In genomic region chr4:87359258-87359657, GRCh38 we compare ENCODE assay signal across 28 cellular contexts. TPM values are rescaled to one million over a fixed set of nuclear protein-coding genes. Genes with fewer than 3 reads are reported as not detected.
DNase-seq lines count a peak whose midpoint lies in the region; ATAC-seq, FAIRE-seq and TF ChIP-seq lines count a peak whose summit lies in the region.
"Had no signal": no experiment of that assay in that cellular context is flagged by ENCODE, and none has a peak within 500 bp of the region (broad histone marks: within the 10 kb centered on the region; RNA-seq: fewer than 3 reads in every experiment).

No MANE protein-coding gene starts in this region.

- no peaks in the 10 kb centered on the region for H3K9me3 ChIP-seq in IMR-90 (ENCODE audit: control insufficient read depth, insufficient read depth, low read length)
- peaks cover 3% of the 10 kb centered on the region for H3K9me3 ChIP-seq in K562 (replicated peaks; ENCODE audit: control insufficient read depth, insufficient read depth, low read depth, low read length)
- H3K9me3 ChIP-seq in heart right ventricle = no peaks in the 10 kb centered on the region
- no peaks in the 10 kb centered on the region for H3K9me3 ChIP-seq in prostate gland
- H3K9me3 ChIP-seq: A549, BE2C had no signal

- intact Hi-C loops in IMR-90 (cut with micrococcal nuclease) = no loop called here
- intact Hi-C loops in K562 (cut with micrococcal nuclease) = no loop called here
- intact Hi-C loops in heart right ventricle (cut with DNase I) = loop anchor here in 1 of 10 donors (5.0 kb wide), 1 partner anchor 103 kb away; no protein-coding TSS in a partner anchor
- intact Hi-C loops in prostate gland (cut with DNase I) = loop anchor here (5.0 kb wide), 1 partner anchor 103 kb away; no protein-coding TSS in a partner anchor

- H3K27me3 ChIP-seq in IMR-90 (ENCODE audit: control insufficient read depth, insufficient read depth, low read length) (no peaks in the 10 kb centered on the region), K562 (ENCODE audit: control insufficient read depth in 2 of 2, insufficient read depth in 2 of 2, low read length in 2 of 2) (no peaks in the 10 kb centered on the region), heart right ventricle (no peaks in the 10 kb centered on the region), prostate gland (replicated peaks; ENCODE audit: insufficient read depth) (no peaks in the 10 kb centered on the region)
- H3K27me3 ChIP-seq: BE2C; BLaER1 treated with 17β-estradiol and CSF1 and Interleukin-3, amounts not matched to agents 10 nM and 100 nM had no signal

- H3K79me2 ChIP-seq in K562 (ENCODE audit: control insufficient read depth, insufficient read depth, low read length) = no peaks in the 10 kb centered on the region

- CTCF ChIA-PET in IMR-90 (lab: Yijun Ruan, JAX) = interaction anchor here (1.6 kb wide), 1 partner anchor 16 kb away, joined by 3 read pairs; no protein-coding TSS in a partner anchor
- CTCF ChIA-PET in K562 (lab: Yijun Ruan, JAX; ENCODE audit: low intra/inter-chr PET ratio) = no interaction called here

- H3K9me1 ChIP-seq in IMR-90 (ENCODE audit: insufficient read depth, low read length) = no peaks in the 10 kb centered on the region
- no peaks in the 10 kb centered on the region for H3K9me1 ChIP-seq in K562 (ENCODE audit: control insufficient read depth, insufficient read depth, low read length)

- H3K9ac ChIP-seq in IMR-90 (ENCODE audit: low read depth, low read length) = no peak overlapping the region
- H3K9ac ChIP-seq in K562 (ENCODE audit: insufficient read depth in 1 of 2, low read depth in 2 of 2, low read length in 2 of 2) = no peak overlapping the region
- H3K9ac ChIP-seq: BLaER1 treated with 17β-estradiol and CSF1 and Interleukin-3, amounts not matched to agents 10 nM and 100 nM; GM23248 had no signal

- no peak overlapping the region for H2BK15ac ChIP-seq in IMR-90 (ENCODE audit: low read depth, low read length)

- no peaks in the 10 kb centered on the region for H3K4me1 Mint-ChIP-seq in memory B cell
- H3K4me1 Mint-ChIP-seq in stimulated activated effector memory CD8-positive, alpha-beta T cell treated with anti-CD3 and anti-CD28 coated beads, Interleukin-12 subunit alpha, Interleukin-12 subunit beta, amount 100 ng/mL, for 72 hours = no peaks in the 10 kb centered on the region
- H3K4me1 Mint-ChIP-seq: CD14-positive monocyte; CD4-positive, alpha-beta memory T cell had no signal

- H3K56ac ChIP-seq in IMR-90 (ENCODE audit: extremely low read depth, insufficient read depth, low read length) = no peak overlapping the region

- peak overlapping the region; percentile 63 for H3K27ac Mint-ChIP-seq in memory B cell
- peak overlapping the region; percentile 51 for H3K27ac Mint-ChIP-seq in stimulated activated effector memory CD8-positive, alpha-beta T cell treated with anti-CD3 and anti-CD28 coated beads, Interleukin-12 subunit alpha, Interleukin-12 subunit beta, amount 100 ng/mL, for 72 hours
- H3K27ac Mint-ChIP-seq: CD4-positive, alpha-beta memory T cell had no signal

- no peak overlapping the region for H4K91ac ChIP-seq in IMR-90 (ENCODE audit: insufficient read depth, low read depth, low read length)

- H2BK120ac ChIP-seq in IMR-90 (ENCODE audit: low read depth, low read length) = no peak overlapping the region

- TF ChIP-seq CTCF in IMR-90 (conservative IDR thresholded peaks at IDR 0.05; ENCODE audit: low read depth, low read length) (no peak), K562 (IDR thresholded peaks at IDR 0.05 in 2 of 3, conservative IDR thresholded peaks at IDR 0.05 in 1 of 3; ENCODE audit: insufficient read depth in 2 of 3, low read depth in 1 of 3, low read length in 3 of 3) (no peak), GM10266 (IDR thresholded peaks at IDR 0.05; ENCODE audit: control insufficient read depth, insufficient read depth, low read depth, missing control alignments) (no peak), heart right ventricle (IDR thresholded peaks at IDR 0.05) (no peak), prostate gland (IDR thresholded peaks at IDR 0.05) (no peak)

- no TSS peak for BruUV-seq in IMR-90 (replicated peaks; lab: Mats Ljungman, UMichigan)
- BruUV-seq in K562 (replicated peaks; lab: Mats Ljungman, UMichigan) = no TSS peak

- no peak overlapping the region for H3K27ac ChIP-seq in IMR-90 (ENCODE audit: insufficient read depth, low read length)
- no peak overlapping the region for H3K27ac ChIP-seq in K562 (ENCODE audit: extremely low read depth, low read depth, low read length)
- H3K27ac ChIP-seq in heart right ventricle = no peak overlapping the region
- H3K27ac ChIP-seq in prostate gland = no peak overlapping the region
- H3K27ac ChIP-seq: A549; BLaER1 treated with 17β-estradiol and CSF1 and Interleukin-3, amounts not matched to agents 10 nM and 100 nM; GM23248 had no signal

- ATAC-seq in IMR-90 (ENCODE audit: low read depth) = no peak
- ATAC-seq in K562 = no peak
- ATAC-seq in memory B cell (ENCODE audit: low read depth) = no peak
- no peak for ATAC-seq in stimulated activated effector memory CD8-positive, alpha-beta T cell treated with anti-CD3 and anti-CD28 coated beads, Interleukin-12 subunit alpha, Interleukin-12 subunit beta, amount 100 ng/mL, for 72 hours
- no peak for ATAC-seq in heart right ventricle
- ATAC-seq: A549 had no signal

- H3K36me3 Mint-ChIP-seq in memory B cell = peaks cover 30% of the 10 kb centered on the region
- H3K36me3 Mint-ChIP-seq in stimulated activated effector memory CD8-positive, alpha-beta T cell treated with anti-CD3 and anti-CD28 coated beads, Interleukin-12 subunit alpha, Interleukin-12 subunit beta, amount 100 ng/mL, for 72 hours = peaks cover 56% of the 10 kb centered on the region

- no peak overlapping the region for H3K23ac ChIP-seq in IMR-90 (ENCODE audit: low read depth, low read length)

- H3K36me3 ChIP-seq in IMR-90 (ENCODE audit: control insufficient read depth, insufficient read depth, low read length) = peaks cover 16% of the 10 kb centered on the region
- peaks cover 75% of the 10 kb centered on the region for H3K36me3 ChIP-seq in K562 (ENCODE audit: control insufficient read depth, insufficient read depth, low read length)
- peaks cover 0 to 94% (median 19%) of the 10 kb centered on the region in 9 donors for H3K36me3 ChIP-seq in heart right ventricle
- no peaks in the 10 kb centered on the region for H3K36me3 ChIP-seq in prostate gland

- POLR2A ChIA-PET in IMR-90 (lab: Charles Lee; ENCODE audit: unreplicated experiment) (no interaction called here), K562 (lab: Yijun Ruan, JAX) (no interaction called here)

- TF ChIP-seq POLR2A in IMR-90 (IDR thresholded peaks at IDR 0.05; ENCODE audit: low read depth, low read length) (no peak), K562 (conservative IDR thresholded peaks at IDR 0.05) (no peak), prostate gland (IDR thresholded peaks at IDR 0.05) (no peak)

- TF ChIP-seq RAD21 in IMR-90 (IDR thresholded peaks at IDR 0.05; ENCODE audit: low read length) = no peak
- no peak for TF ChIP-seq RAD21 in K562 (CRISPR knock-in tag; conservative IDR thresholded peaks at IDR 0.05 in 1 of 2, IDR thresholded peaks at IDR 0.05 in 1 of 2)

- DNase-seq in IMR-90 (no peak), K562 (ENCODE audit: extremely low read depth in 1 of 4, low spot score in 3 of 4) (no peak), memory B cell (ENCODE audit: low spot score in 2 of 2) (no peak), GM10266 (ENCODE audit: extremely low spot score) (no peak), heart right ventricle (no peak), prostate gland (ENCODE audit: low spot score) (no peak), hypothalamus (lab: John Stamatoyannopoulos, UW) (no peak)
- no peak for DNase-seq in stimulated activated effector memory CD8-positive, alpha-beta T cell treated with anti-CD3 and anti-CD28 coated beads, Interleukin-12 subunit alpha, Interleukin-12 subunit beta, amount 100 ng/mL, for 72 hours (ENCODE audit: low spot score in 2 of 2)
- DNase-seq: 8988T; ACHN; AML-193; BE2C; Calu3; CD4-positive, alpha-beta memory T cell; COR-L47; DMS53; DMS79 treated with DMSO at 0.1 percent for 48 hours; GF-D8; GM23248; H7; HCEC 1CT had no signal

- no CpG with 5 or more reads among the region's 4 CpGs for whole genome bisulfite sequencing in IMR-90 (ENCODE audit: extremely low coverage in 2 of 2, insufficient read length in 1 of 2), 2 experiments
- 100% methylated on average over 4 of the region's 4 CpGs for WGBS in K562 (ENCODE audit: insufficient coverage, low coverage, missing lambda C conversion rate)
- WGBS in heart right ventricle, 2 donors = 97 to 98% methylated on average over 4 of the region's 4 CpGs
- 94% methylated on average over 4 of the region's 4 CpGs for WGBS in prostate gland

- H2BK20ac ChIP-seq in IMR-90 (ENCODE audit: low read depth, low read length) = no peak overlapping the region

- no peak overlapping the region for H2BK5ac ChIP-seq in IMR-90 (ENCODE audit: low read depth, low read length, poor library complexity, severe bottlenecking)

- no peaks in the 10 kb centered on the region for H3K79me1 ChIP-seq in IMR-90 (ENCODE audit: low read depth in 1 of 2, low read length in 2 of 2)

- H2AK5ac ChIP-seq in IMR-90 (ENCODE audit: low read depth, low read length) = no peak overlapping the region

- no peak overlapping the region for H3K4me2 ChIP-seq in IMR-90 (ENCODE audit: low read depth, low read length)
- H3K4me2 ChIP-seq in K562 (ENCODE audit: insufficient read depth, low read length) = no peak overlapping the region
- H3K4me2 ChIP-seq: A549; BLaER1 treated with 17β-estradiol and CSF1 and Interleukin-3, amounts not matched to agents 10 nM and 100 nM had no signal

- no peak overlapping the region for H3K14ac ChIP-seq in IMR-90 (replicated peaks; ENCODE audit: low read depth, low read length)

- H3K9me3 Mint-ChIP-seq in memory B cell = no peaks in the 10 kb centered on the region
- no peaks in the 10 kb centered on the region for H3K9me3 Mint-ChIP-seq in stimulated activated effector memory CD8-positive, alpha-beta T cell treated with anti-CD3 and anti-CD28 coated beads, Interleukin-12 subunit alpha, Interleukin-12 subunit beta, amount 100 ng/mL, for 72 hours
- H3K9me3 Mint-ChIP-seq: CD4-positive, alpha-beta memory T cell had no signal

- H4K8ac ChIP-seq in IMR-90 (ENCODE audit: low read depth in 2 of 2, low read length in 2 of 2) = no peak overlapping the region

- no peak overlapping the region for H3K18ac ChIP-seq in IMR-90 (ENCODE audit: low read depth, low read length)

- no peak overlapping the region for H3K4me3 Mint-ChIP-seq in memory B cell
- H3K4me3 Mint-ChIP-seq in stimulated activated effector memory CD8-positive, alpha-beta T cell treated with anti-CD3 and anti-CD28 coated beads, Interleukin-12 subunit alpha, Interleukin-12 subunit beta, amount 100 ng/mL, for 72 hours = no peak overlapping the region
- H3K4me3 Mint-ChIP-seq: CD14-positive monocyte; CD4-positive, alpha-beta memory T cell had no signal

- no peaks in the 10 kb centered on the region for H4K20me1 ChIP-seq in IMR-90 (ENCODE audit: insufficient read depth, low read length)
- no peaks in the 10 kb centered on the region for H4K20me1 ChIP-seq in K562 (replicated peaks; ENCODE audit: control insufficient read depth, insufficient read depth, low read length)

- in situ Hi-C loops in IMR-90 (cut with MboI; ENCODE audit: low sequenced_read_pairs) (no loop called here), K562 (cut with MboI) (no loop called here)

- FAIRE-seq in K562 (lab: Jason Lieb, UNC) = no peak
- FAIRE-seq: A549, GM12892, H1 had no signal

- H4K5ac ChIP-seq in IMR-90 (ENCODE audit: low read depth, low read length) = no peak overlapping the region

- H3K4me3 ChIP-seq in IMR-90 (ENCODE audit: insufficient read depth, low read depth, low read length) (no peak overlapping the region), K562 (no peak overlapping the region), heart right ventricle (no peak overlapping the region), prostate gland (no peak overlapping the region)
- H3K4me3 ChIP-seq: A549; BLaER1 treated with 17β-estradiol and CSF1 and Interleukin-3, amounts not matched to agents 10 nM and 100 nM; GM23248 had no signal

- H2AK9ac ChIP-seq in IMR-90 (replicated peaks; ENCODE audit: low read depth, low read length, poor library complexity) = no peak overlapping the region

- dilution Hi-C loops in IMR-90 (cut with HindIII; ENCODE audit: low sequenced_read_pairs, unreplicated experiment) = no loop called here

- H3K27me3 Mint-ChIP-seq in memory B cell = no peaks in the 10 kb centered on the region
- H3K27me3 Mint-ChIP-seq: CD4-positive, alpha-beta memory T cell had no signal

- H3K4me1 ChIP-seq in IMR-90 (ENCODE audit: control insufficient read depth, insufficient read depth, low read length) (peaks cover 2% of the 10 kb centered on the region; the same call in 1 of the 2 replicates), K562 (replicated peaks in 1 of 2; ENCODE audit: control insufficient read depth in 2 of 2, insufficient read depth in 2 of 2, low read length in 2 of 2) (no peaks in the 10 kb centered on the region), heart right ventricle (peaks cover 0 to 17% (median 2%) of the 10 kb centered on the region in 9 donors), prostate gland (replicated peaks) (peaks cover 4% of the 10 kb centered on the region)
- H3K4me1 ChIP-seq: BE2C had no signal

- H3K4ac ChIP-seq in IMR-90 (ENCODE audit: low read depth, low read length) = no peak overlapping the region

- H2AFZ ChIP-seq in IMR-90 (replicated peaks; ENCODE audit: low read length, poor library complexity) (no peak overlapping the region), K562 (ENCODE audit: low read depth, low read length) (no peak overlapping the region)
- H2AFZ ChIP-seq: GM23248 had no signal

- no peak for TF ChIP-seq EP300 in K562 (IDR thresholded peaks at IDR 0.05; ENCODE audit: low read length)

RNA-seq across cellular contexts. Expression of gene HSD17B11, which starts 31.7 kb away (rescaled TPM):
- total RNA-seq in IMR-90 (2012; rRNA removed) (11.3 and 28.6 TPM in 2 replicates), K562 (2014; rRNA removed) (26.0 and 33.6 TPM in 2 replicates), K562 (2014; rRNA removed; fragmentation: Illumina TruSeq; extraction: Trizol) (81.0 and 99.3 TPM in 2 replicates), K562 (2015; rRNA removed; fragmentation: Illumina TruSeq; extraction: Trizol) (60.8 and 73.9 TPM in 2 replicates), K562 (2021) (55.8 and 59.4 TPM in 2 replicates), heart right ventricle (10 to 100 TPM in 6 of 10 donors, 1 to 10 TPM in 4; 4.6 to 24.1 (median 11.9) TPM), prostate gland (10 to 100 TPM; 38.2 to 45.2 TPM)
- polyA plus RNA-seq in IMR-90 (2012; rRNA removed) (8.4 and 12.0 TPM in 2 replicates), K562 (2011; rRNA removed) (67.3 and 83.7 TPM in 2 replicates), K562 (2014; fragmentation: Illumina TruSeq; extraction: Trizol) (64.0 and 85.1 TPM in 2 replicates), K562 (2014; fragmentation: Nextera tagmentation; extraction: Ambion mirVana) (100 to 1,000 TPM; 106 to 108 TPM), K562 (2014; rRNA removed) (43.2 and 52.0 TPM in 2 replicates), heart right ventricle (10 to 100 TPM; 24.1 to 25.4 TPM)
- polyA plus RNA-seq in IMR-90 (2012; cell fraction: cytosol; rRNA removed) = 1.6 and 1.7 TPM in 2 replicates
- 0.26 and 4.4 TPM in 2 replicates for polyA plus RNA-seq in IMR-90 (2012; cell fraction: nucleus; rRNA removed; ENCODE audit: low replicate concordance)
- total RNA-seq in K562 (2011; cell fraction: chromatin; rRNA removed; ENCODE audit: low replicate concordance) = 35.2 and 71.1 TPM in 2 replicates
- 36.2 and 41.8 TPM in 2 replicates for total RNA-seq in K562 (2011; cell fraction: nucleolus; rRNA removed)
- total RNA-seq in K562 (2011; cell fraction: nucleoplasm; rRNA removed) = 54.8 and 73.6 TPM in 2 replicates
- polyA plus RNA-seq in K562 (2011; cell fraction: cytosol; rRNA removed) = 11.5 and 32.5 TPM in 2 replicates
- 13.2 and 28.9 TPM in 2 replicates for polyA plus RNA-seq in K562 (2011; cell fraction: nucleus; rRNA removed)
- 44.3 and 122 TPM in 2 replicates for polyA plus RNA-seq in K562 (2012)
- 93.5 and 98.2 TPM in 2 replicates for polyA minus RNA-seq in K562 (2011; rRNA and poly(A)+ RNA removed)
- 14.4 and 21.4 TPM in 2 replicates for polyA minus RNA-seq in K562 (2011; cell fraction: cytosol; rRNA and poly(A)+ RNA removed)
- 10.2 and 25.2 TPM in 2 replicates for polyA minus RNA-seq in K562 (2011; cell fraction: nucleus; rRNA and poly(A)+ RNA removed)

RNA-seq across cellular contexts. Expression of gene HSD17B13, which starts 36.6 kb away (rescaled TPM):
- total RNA-seq in IMR-90 (2012; rRNA removed) = under 0.01 TPM in 1 of 2 replicates, not detected in the other
- polyA plus RNA-seq in IMR-90 (2012; rRNA removed) = not detected in 2 replicates
- polyA plus RNA-seq in IMR-90 (2012; cell fraction: cytosol; rRNA removed) = 0.02 TPM in 1 of 2 replicates, not detected in the other
- 0.03 and 0.13 TPM in 2 replicates for polyA plus RNA-seq in IMR-90 (2012; cell fraction: nucleus; rRNA removed; ENCODE audit: low replicate concordance)
- total RNA-seq in K562 (2011; cell fraction: chromatin; rRNA removed; ENCODE audit: low replicate concordance) = 0.30 and 0.99 TPM in 2 replicates
- total RNA-seq in K562 (2011; cell fraction: nucleolus; rRNA removed) = 0.17 and 0.26 TPM in 2 replicates
- total RNA-seq in K562 (2011; cell fraction: nucleoplasm; rRNA removed) = 0.73 and 0.76 TPM in 2 replicates
- 0.05 and 0.08 TPM in 2 replicates for total RNA-seq in K562 (2014; rRNA removed)
- 0.29 and 0.35 TPM in 2 replicates for total RNA-seq in K562 (2014; rRNA removed; fragmentation: Illumina TruSeq; extraction: Trizol)
- total RNA-seq in K562 (2015; rRNA removed; fragmentation: Illumina TruSeq; extraction: Trizol) = 0.15 and 0.29 TPM in 2 replicates
- total RNA-seq in K562 (2021) = 0.18 and 0.20 TPM in 2 replicates
- polyA plus RNA-seq in K562 (2011; rRNA removed) = 0.36 and 0.57 TPM in 2 replicates
- 0.06 and 0.22 TPM in 2 replicates for polyA plus RNA-seq in K562 (2011; cell fraction: cytosol; rRNA removed)
- polyA plus RNA-seq in K562 (2011; cell fraction: nucleus; rRNA removed) = 0.26 and 0.58 TPM in 2 replicates
- 0.07 and 0.19 TPM in 2 replicates for polyA plus RNA-seq in K562 (2012)
- polyA plus RNA-seq in K562 (2014; fragmentation: Illumina TruSeq; extraction: Trizol) = 0.14 and 0.31 TPM in 2 replicates
- under 1 TPM; 0.10 to 0.14 TPM for polyA plus RNA-seq in K562 (2014; fragmentation: Nextera tagmentation; extraction: Ambion mirVana)
- polyA plus RNA-seq in K562 (2014; rRNA removed) = 0.22 and 0.33 TPM in 2 replicates
- 0.49 and 0.60 TPM in 2 replicates for polyA minus RNA-seq in K562 (2011; rRNA and poly(A)+ RNA removed)
- polyA minus RNA-seq in K562 (2011; cell fraction: cytosol; rRNA and poly(A)+ RNA removed) = not detected in 2 replicates
- polyA minus RNA-seq in K562 (2011; cell fraction: nucleus; rRNA and poly(A)+ RNA removed) = 0.27 and 0.33 TPM in 2 replicates
- under 1 TPM in 7 of 10 donors, not detected in 3; 0.13 to 0.83 (median 0.36) TPM for total RNA-seq in heart right ventricle
- polyA plus RNA-seq in heart right ventricle = under 1 TPM; 0.10 to 0.44 TPM
- total RNA-seq in prostate gland = 1 to 10 TPM; 1.7 to 8.3 TPM
- total RNA-seq: Calu3, Daoy, G401, GM23248 had no signal
- polyA plus RNA-seq: GM23248 had no signal
